In genomic region chr6:81752084-81752968, GRCh38 we compare ENCODE assay signal across 8 cellular contexts. TPM values are rescaled to one million over a fixed set of nuclear protein-coding genes. Genes with fewer than 3 reads are reported as not detected.
A peak's percentile ranks its signal among the peaks of the same experiment; 100 is the strongest.
DNase-seq lines count a peak whose midpoint lies in the region; ATAC-seq and TF ChIP-seq lines count a peak whose summit lies in the region.

Gene TENT5A, minus strand, starts transcription at chr6:81752681. Its CDS starts 540 bp downstream, at chr6:81752141.

- no peaks in the 10 kb centered on the region for H3K36me3 Mint-ChIP-seq in IgD-negative memory B cell
- H3K36me3 Mint-ChIP-seq in stimulated activated naive CD8-positive, alpha-beta T cell treated with anti-CD3 and anti-CD28 coated beads, Interleukin-15, Interleukin-2, amounts not matched to agents 100 ng/mL and 50 ng/mL, for 24 hours (ENCODE audit: low read depth), result no peaks in the 10 kb centered on the region

- no peaks in the 10 kb centered on the region for H3F3A ChIP-seq in neural cell (ENCODE audit: insufficient read depth, low read length, poor library complexity, severe bottlenecking)

- TF ChIP-seq CTCF in RWPE2 (IDR thresholded peaks at IDR 0.05; ENCODE audit: poor library complexity, severe bottlenecking) (peak; percentile 29), fibroblast of the aortic adventitia (IDR thresholded peaks at IDR 0.05; ENCODE audit: insufficient read depth, low read length) (no peak), neural cell (IDR thresholded peaks at IDR 0.05; ENCODE audit: poor library complexity, severe bottlenecking) (no peak)

- no peaks in the 10 kb centered on the region for H3K9me2 ChIP-seq in neural cell (ENCODE audit: insufficient read depth, low read length)

- H3K4me1 Mint-ChIP-seq in IgD-negative memory B cell, result peaks cover 15 to 33% (median 21%) of the 10 kb centered on the region in 3 donors
- H3K4me1 Mint-ChIP-seq in stimulated activated naive CD8-positive, alpha-beta T cell treated with anti-CD3 and anti-CD28 coated beads, Interleukin-15, Interleukin-2, amounts not matched to agents 100 ng/mL and 50 ng/mL, for 24 hours (ENCODE audit: low read depth), result peaks cover 56% of the 10 kb centered on the region

- H3K4me3 ChIP-seq in RWPE2 (ENCODE audit: severe bottlenecking) (peak within 1 kb of the TSS; percentile 78), fibroblast of the aortic adventitia (ENCODE audit: low read depth, low read length) (peak within 1 kb of the TSS; percentile 96), neural cell (ENCODE audit: low read length) (peak within 1 kb of the TSS; percentile 81)

- H4K20me1 ChIP-seq in neural cell (ENCODE audit: insufficient read depth), result no peaks in the 10 kb centered on the region

- H3K27ac Mint-ChIP-seq in IgD-negative memory B cell, result peak within 1 kb of the TSS; percentile 91 to 97 (median 92)
- peak within 1 kb of the TSS; percentile 78 for H3K27ac Mint-ChIP-seq in stimulated activated naive CD8-positive, alpha-beta T cell treated with anti-CD3 and anti-CD28 coated beads, Interleukin-15, Interleukin-2, amounts not matched to agents 100 ng/mL and 50 ng/mL, for 24 hours

- ATAC-seq in GM21576 (IDR thresholded peaks at IDR 0.05; ENCODE audit: unreplicated experiment) (peak; percentile 77), RWPE2 (ENCODE audit: low read depth) (peak; percentile 85)

- DNase-seq in DMS53 treated with DMSO at 0.1 percent for 48 hours (lab: John Stamatoyannopoulos, UW; ENCODE audit: unreplicated experiment), result peak; percentile 78
- peak; percentile 89 for DNase-seq in RWPE2 (ENCODE audit: low spot score)
- peak; percentile 93 for DNase-seq in activated effector memory CD4-positive, alpha-beta T cell treated with anti-CD3 and anti-CD28 coated beads, Interleukin-2, amount 50 U/mL, for 16 hours
- peak; percentile 92 for DNase-seq in fibroblast of the aortic adventitia (ENCODE audit: low read depth)

- no peaks in the 10 kb centered on the region for H3K4me1 ChIP-seq in RWPE2 (ENCODE audit: insufficient read depth, poor library complexity, severe bottlenecking)

- peaks cover 15% of the 10 kb centered on the region for H3K36me3 ChIP-seq in RWPE2 (ENCODE audit: low read depth)
- H3K36me3 ChIP-seq in neural cell (ENCODE audit: insufficient read depth, low read length), result no peaks in the 10 kb centered on the region

- H3K9me3 Mint-ChIP-seq in IgD-negative memory B cell, result peaks cover 0 to 2% (median 0%) of the 10 kb centered on the region in 3 donors
- H3K9me3 Mint-ChIP-seq in stimulated activated naive CD8-positive, alpha-beta T cell treated with anti-CD3 and anti-CD28 coated beads, Interleukin-15, Interleukin-2, amounts not matched to agents 100 ng/mL and 50 ng/mL, for 24 hours, result no peaks in the 10 kb centered on the region

- H3K27ac ChIP-seq in RWPE2 (ENCODE audit: poor library complexity, severe bottlenecking) (peak within 1 kb of the TSS; percentile 45), neural cell (ENCODE audit: low read length) (no peak within 1 kb of the TSS)

- TF ChIP-seq EP300 in neural cell (conservative IDR thresholded peaks at IDR 0.05; ENCODE audit: poor library complexity, severe bottlenecking), result no peak

- peak within 1 kb of the TSS; percentile 72 for H3K4me2 ChIP-seq in neural cell (ENCODE audit: low read length)

- H3K79me2 ChIP-seq in neural cell (replicated peaks; ENCODE audit: insufficient read depth, low read length), result no peaks in the 10 kb centered on the region

- TF ChIP-seq RAD21 in neural cell (conservative IDR thresholded peaks at IDR 0.05), result no peak

- peak within 1 kb of the TSS; percentile 46 for H2AFZ ChIP-seq in neural cell (ENCODE audit: low read depth, low read length)

- H3K9me3 ChIP-seq in RWPE2 (ENCODE audit: severe bottlenecking) (no peaks in the 10 kb centered on the region), neural cell (ENCODE audit: low read length) (no peaks in the 10 kb centered on the region)

- H3K9ac ChIP-seq in neural cell (ENCODE audit: low read length), result peak within 1 kb of the TSS; percentile 28

- peak within 1 kb of the TSS; percentile 94 to 99 (median 98) for H3K4me3 Mint-ChIP-seq in IgD-negative memory B cell
- H3K4me3 Mint-ChIP-seq in stimulated activated naive CD8-positive, alpha-beta T cell treated with anti-CD3 and anti-CD28 coated beads, Interleukin-15, Interleukin-2, amounts not matched to agents 100 ng/mL and 50 ng/mL, for 24 hours, result peak within 1 kb of the TSS; percentile 84

- H3K27me3 Mint-ChIP-seq in IgD-negative memory B cell, result peaks cover 16% of the 10 kb centered on the region
- peaks cover 18% of the 10 kb centered on the region for H3K27me3 Mint-ChIP-seq in stimulated activated naive CD8-positive, alpha-beta T cell treated with anti-CD3 and anti-CD28 coated beads, Interleukin-15, Interleukin-2, amounts not matched to agents 100 ng/mL and 50 ng/mL, for 24 hours

- H3K27me3 ChIP-seq in RWPE2 (ENCODE audit: insufficient read depth, poor library complexity, severe bottlenecking), result no peaks in the 10 kb centered on the region
- H3K27me3 ChIP-seq in neural cell (ENCODE audit: insufficient read depth, low read depth, low read length), result peaks cover 32% of the 10 kb centered on the region

TF ChIP-seq in neural cell, 6 proteins besides CTCF, POLR2A, EP300 and RAD21:
- no peak for TF ChIP-seq TAF1 (IDR thresholded peaks at IDR 0.05; ENCODE audit: low read depth)
- TF ChIP-seq REST (IDR thresholded peaks at IDR 0.05; ENCODE audit: borderline replicate concordance), result no peak
- TF ChIP-seq SMC3 (conservative IDR thresholded peaks at IDR 0.05; ENCODE audit: poor library complexity), result no peak
- TF ChIP-seq MXI1 (conservative IDR thresholded peaks at IDR 0.05; ENCODE audit: poor library complexity, severe bottlenecking), result no peak
- TF ChIP-seq EZH2 (IDR thresholded peaks at IDR 0.05; ENCODE audit: borderline replicate concordance, insufficient read depth, low read length, poor library complexity, severe bottlenecking), result no peak
- TF ChIP-seq POLR2AphosphoS5 (IDR thresholded peaks at IDR 0.05), result no peak

RNA-seq across cellular contexts. Expression of gene TENT5A, which starts in this region (rescaled TPM):
- polyA plus RNA-seq in IgD-negative memory B cell (4.2 TPM), neural cell (0.47 and 0.64 TPM in 2 replicates)
- 40.0 and 56.5 TPM in 2 replicates for total RNA-seq in fibroblast of the aortic adventitia (ENCODE audit: low replicate concordance)
- 1.4 and 1.5 TPM in 2 replicates for polyA minus RNA-seq in neural cell
